Comparison of ENCODE assay signal across 8 cellular contexts in the genomic region with DNA sequence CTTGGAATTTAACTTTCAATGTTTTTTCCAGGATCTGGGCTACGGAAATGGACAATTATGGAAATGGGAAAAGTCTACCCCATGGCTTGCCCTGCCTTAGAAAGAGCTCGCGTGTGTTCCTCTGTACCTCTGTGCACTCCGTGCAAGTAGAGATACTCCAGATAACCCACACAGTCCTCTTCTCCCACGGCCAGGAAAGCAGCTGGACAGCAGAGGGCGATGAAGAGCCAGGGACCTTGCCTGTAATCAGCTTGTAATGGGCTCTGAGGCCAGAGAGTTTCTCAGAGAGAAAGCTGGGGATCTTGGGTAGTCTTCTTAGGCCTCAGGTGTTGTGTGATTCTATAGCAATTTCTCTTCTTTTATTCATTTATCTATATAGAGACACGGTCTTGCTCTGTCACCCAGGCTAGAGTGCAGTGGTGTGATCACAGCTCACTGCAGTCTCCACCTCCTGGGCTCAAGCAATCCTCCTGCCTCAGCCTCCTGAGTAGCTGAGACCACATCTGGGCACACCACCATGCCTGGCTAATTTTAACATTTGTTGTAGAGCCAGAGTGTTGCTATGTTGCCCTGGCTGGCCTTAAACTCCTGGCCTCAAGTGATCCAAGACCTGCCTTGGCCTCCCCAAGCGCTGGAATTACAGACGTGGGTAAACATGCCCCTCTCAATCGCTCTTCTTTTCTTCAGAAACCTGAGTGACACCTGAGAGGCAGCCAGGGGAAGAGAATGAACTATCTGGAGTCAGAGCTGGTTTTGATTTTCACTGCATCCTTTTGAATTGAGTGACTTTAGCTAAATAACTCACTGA. TPM values are rescaled to one million over a fixed set of nuclear protein-coding genes. Genes with fewer than 3 reads are reported as not detected.
DNase-seq lines count a peak whose midpoint lies in the region; ATAC-seq and TF ChIP-seq lines count a peak whose summit lies in the region.

No MANE protein-coding gene starts in this region.

- no peaks in the 10 kb centered on the region for H3K36me3 Mint-ChIP-seq in glutamatergic neuron (ENCODE audit: unreplicated experiment)

- peaks cover 7% of the 10 kb centered on the region for H3K27me3 Mint-ChIP-seq in glutamatergic neuron (ENCODE audit: unreplicated experiment)

- H3K4me1 ChIP-seq in transverse colon: peaks cover 2 to 20% (median 14%) of the 10 kb centered on the region in 4 donors

- peak overlapping the region; percentile 5 for H3K4me3 Mint-ChIP-seq in glutamatergic neuron (ENCODE audit: unreplicated experiment)

- intact Hi-C loops in transverse colon (cut with DNase I; ENCODE audit: low total_unique reads): loop anchor here (2.0 kb wide), 1 partner anchor 66 kb away; no protein-coding TSS in a partner anchor

- no peaks in the 10 kb centered on the region for H3K27me3 ChIP-seq in transverse colon

- DNase-seq in GDM1 (lab: John Stamatoyannopoulos, UW) (peak; percentile 74), NCI-H1105 (lab: John Stamatoyannopoulos, UW) (peak; percentile 63), SK-N-DZ (ENCODE audit: low spot score) (peak; percentile 87), glutamatergic neuron (peak; percentile 93), pons (ENCODE audit: low spot score) (peak; percentile 91), transverse colon (peak; percentile 90)
- DNase-seq in activated naive CD4-positive, alpha-beta T cell treated with Interleukin-2 at 50 U/mL for 16 hours: peak; percentile 88

- no peak for TF ChIP-seq EP300 in transverse colon (IDR thresholded peaks at IDR 0.05; ENCODE audit: low read depth)

- whole genome bisulfite sequencing in transverse colon (ENCODE audit: low coverage in 1 of 2), 2 donors: 17 to 30% methylated on average over 1 to 10 of the region's 10 CpGs

- no peaks in the 10 kb centered on the region for H3K9me3 ChIP-seq in transverse colon

- in situ Hi-C loops in transverse colon (cut with MboI; ENCODE audit: low pct_ligation_motif_present in 1 of 4, low pct_unique_long_range_greater_than_20kb in 1 of 4, low sequenced_read_pairs in 3 of 4): loop anchor here in 3 of 4 donors (5.0 to 10.0 kb wide), 2 partner anchors 63 to 66 kb away; no protein-coding TSS in a partner anchor

- H3K27ac Mint-ChIP-seq in glutamatergic neuron (ENCODE audit: unreplicated experiment): no peak overlapping the region

- ATAC-seq in GM21526 (IDR thresholded peaks at IDR 0.05; ENCODE audit: low FRiP score, unreplicated experiment): no peak

- TF ChIP-seq CTCF in glutamatergic neuron (IDR thresholded peaks at IDR 0.05; ENCODE audit: partially characterized antibody, unreplicated experiment) (peak; percentile 68), transverse colon (IDR thresholded peaks at IDR 0.05) (peak; percentile 82 to 90 (median 87))

- peaks cover 7% of the 10 kb centered on the region for H3K4me1 Mint-ChIP-seq in glutamatergic neuron (ENCODE audit: low read depth, unreplicated experiment)

- no peaks in the 10 kb centered on the region for H3K36me3 ChIP-seq in transverse colon

- H3K27ac ChIP-seq in transverse colon: peak overlapping the region in 1 of 4 donors; percentile 48

- H3K9me3 Mint-ChIP-seq in glutamatergic neuron (ENCODE audit: unreplicated experiment): peaks cover 4% of the 10 kb centered on the region

- TF ChIP-seq POLR2A in transverse colon (IDR thresholded peaks at IDR 0.05): no peak

- H3K4me3 ChIP-seq in transverse colon: no peak overlapping the region

RNA-seq across cellular contexts. Expression of a gene that starts 2.3 kb away (rescaled TPM):
- polyA plus RNA-seq in SK-N-DZ (2014; cell fraction: cytosol; rRNA removed): 19.1 and 19.2 TPM in 2 replicates
- 14.0 and 19.9 TPM in 2 replicates for polyA plus RNA-seq in SK-N-DZ (2014; cell fraction: nucleus; rRNA removed)
- 33.3 TPM for total RNA-seq in glutamatergic neuron (ENCODE audit: unreplicated experiment)
- 10 to 100 TPM in 3 of 4 donors, 1 to 10 TPM in 1; 3.0 to 20.1 (median 15.2) TPM for total RNA-seq in transverse colon

RNA-seq across cellular contexts. Expression of a gene that starts 5.5 kb away (rescaled TPM):
- 0.06 TPM in 1 of 2 replicates, not detected in the other for polyA plus RNA-seq in SK-N-DZ (2014; cell fraction: cytosol; rRNA removed)
- 0.08 and 0.70 TPM in 2 replicates for polyA plus RNA-seq in SK-N-DZ (2014; cell fraction: nucleus; rRNA removed)
- 0.07 TPM for total RNA-seq in glutamatergic neuron (ENCODE audit: unreplicated experiment)
- under 1 TPM in 2 of 4 donors, not detected in 2; under 0.01 to 0.16 TPM for total RNA-seq in transverse colon

RNA-seq across cellular contexts. Expression of a gene that starts 52.3 kb away (rescaled TPM):
- 57.9 and 64.5 TPM in 2 replicates for polyA plus RNA-seq in SK-N-DZ (2014; cell fraction: cytosol; rRNA removed)
- 29.4 and 32.0 TPM in 2 replicates for polyA plus RNA-seq in SK-N-DZ (2014; cell fraction: nucleus; rRNA removed)
- total RNA-seq in glutamatergic neuron (ENCODE audit: unreplicated experiment) (34.0 TPM), transverse colon (10 to 100 TPM in 3 of 4 donors, 1 to 10 TPM in 1; 5.2 to 30.8 (median 18.9) TPM)
